8 cellular contexts compared by ENCODE assay signal in the genomic region with DNA sequence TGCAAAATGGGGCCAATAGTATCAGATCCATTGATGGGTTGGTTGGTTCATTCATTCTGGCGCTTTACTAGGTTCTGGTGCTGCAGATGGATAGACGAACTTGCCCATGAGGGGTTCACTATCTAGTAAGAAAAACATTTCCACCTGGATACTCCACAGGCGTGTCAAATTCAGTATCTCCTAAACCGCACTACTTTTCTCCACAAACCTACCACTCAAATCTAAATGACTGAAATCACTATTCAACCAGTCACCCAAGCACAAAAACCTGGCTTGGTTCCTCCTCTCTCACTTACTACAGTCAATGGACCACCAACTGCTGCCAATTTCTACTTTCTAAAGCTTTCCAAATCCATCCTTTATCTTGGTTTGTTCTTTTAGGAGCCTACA. TPM values are rescaled to one million over a fixed set of nuclear protein-coding genes. Genes with fewer than 3 reads are reported as not detected.
DNase-seq lines count a peak whose midpoint lies in the region; ATAC-seq and TF ChIP-seq lines count a peak whose summit lies in the region.

No MANE protein-coding gene starts in this region.

- H3K27me3 ChIP-seq in ascending aorta: no peaks in the 10 kb centered on the region
- no peaks in the 10 kb centered on the region for H3K27me3 ChIP-seq in aorta (ENCODE audit: control insufficient read depth in 1 of 2, insufficient read depth in 2 of 2, low read length in 1 of 2)

- TF ChIP-seq CTCF in GM12875 (IDR thresholded peaks at IDR 0.05; ENCODE audit: borderline replicate concordance, insufficient read depth, low read depth, low read length) (no peak), ascending aorta (IDR thresholded peaks at IDR 0.05) (no peak)

- 9% methylated on average over 4 of the region's 4 CpGs for WGBS in aorta, 2 donors

- H3K9me3 ChIP-seq in ascending aorta: no peaks in the 10 kb centered on the region
- H3K9me3 ChIP-seq in aorta (ENCODE audit: control insufficient read depth, low read length): no peaks in the 10 kb centered on the region

- H3K36me3 ChIP-seq in ascending aorta (peaks cover 0 to 6% of the 10 kb centered on the region in 2 donors), aorta (ENCODE audit: control insufficient read depth in 1 of 2, insufficient read depth in 2 of 2, low read length in 1 of 2) (no peaks in the 10 kb centered on the region)

- H3K4me1 ChIP-seq in ascending aorta (peaks cover 0 to 6% of the 10 kb centered on the region in 2 donors), aorta (ENCODE audit: control insufficient read depth in 1 of 2, insufficient read depth in 2 of 2, low read length in 2 of 2) (no peaks in the 10 kb centered on the region)

- H3K27ac ChIP-seq in ascending aorta (peak overlapping the region; percentile 63 to 77), aorta (ENCODE audit: low read depth in 1 of 2, low read length in 2 of 2) (no peak overlapping the region)

- DNase-seq in ascending aorta (ENCODE audit: low spot score in 2 of 2) (no peak), medulla oblongata (ENCODE audit: extremely low spot score) (peak; percentile 20), aorta (no peak), SIG-M5 treated with dmso at 0.1 percent for 504 hours (lab: John Stamatoyannopoulos, UW; ENCODE audit: unreplicated experiment) (no peak), EL (no peak)

- H3K4me3 ChIP-seq in GM12875 (ENCODE audit: low read depth, low read length) (peak overlapping the region; percentile 91), ascending aorta (peak overlapping the region; percentile 91 to 92), aorta (ENCODE audit: low read length in 2 of 2) (peak overlapping the region; percentile 15 to 82)

- intact Hi-C loops in ascending aorta (cut with DNase I): loop anchor here (5.0 kb wide), 1 partner anchor 186 kb away; the partner anchor contains the start of gene SSBP1
- intact Hi-C loops in aorta (cut with DNase I): loop anchor here (2.0 to 10.0 kb wide), 2 partner anchors 183 to 187 kb away; partner anchors contain the start of gene SSBP1 (in 2 of the 2)

- ATAC-seq in HG03066 (IDR thresholded peaks at IDR 0.05; ENCODE audit: low read depth, unreplicated experiment) (peak; percentile 11), aorta (ENCODE audit: low FRiP score) (no peak), HG03439 (IDR thresholded peaks at IDR 0.05; ENCODE audit: unreplicated experiment) (no peak)

RNA-seq across cellular contexts. Expression of gene AGK, which starts 0.6 kb away (rescaled TPM):
- total RNA-seq in ascending aorta (16.1 TPM), aorta (10 to 100 TPM; 21.2 to 29.3 TPM)
- polyA plus RNA-seq in aorta: 10 to 100 TPM in 1 of 2 donors, 1 to 10 TPM in 1; 4.6 to 11.4 TPM

Comparison
In these comparisons a context has a peak if more than half of its experiments do, and no peak if none do; other contexts are left out.
1. H3K27ac ChIP-seq: peak in ascending aorta (2 of 2); none in aorta (0 of 2).
2. Peak in every context shown above with its lines, with median percentiles within 50 percentile points of each other: H3K4me3 ChIP-seq.